27 cellular contexts compared by ENCODE assay signal in genomic region chr1:155657463-155657862, GRCh38. TPM values are rescaled to one million over a fixed set of nuclear protein-coding genes. Genes with fewer than 3 reads are reported as not detected.
DNase-seq lines count a peak whose midpoint lies in the region; ATAC-seq and TF ChIP-seq lines count a peak whose summit lies in the region.
"Had no signal": no experiment of that assay in that cellular context is flagged by ENCODE, and none has a peak within 500 bp of the region (broad histone marks: within the 10 kb centered on the region; RNA-seq: fewer than 3 reads in every experiment).

No MANE protein-coding gene starts in this region.

- H3K4me1 Mint-ChIP-seq in natural killer cell, result peaks cover 5% of the 10 kb centered on the region in 2 donors
- peaks cover 0 to 3% of the 10 kb centered on the region in 2 donors for H3K4me1 Mint-ChIP-seq in natural killer cell treated with Interleukin-12 subunit alpha and Interleukin-12 subunit beta and Interleukin-15 and Interleukin-18, amount 100 ng/mL, for 72 hours (ENCODE audit: low read depth in 2 of 2)
- peaks cover 0 to 5% of the 10 kb centered on the region in 2 donors for H3K4me1 Mint-ChIP-seq in effector memory CD8-positive, alpha-beta T cell (ENCODE audit: low read depth in 2 of 2)
- H3K4me1 Mint-ChIP-seq: activated naive CD8-positive, alpha-beta T cell treated with anti-CD3 and anti-CD28 coated beads for 36 hours; WTC11 had no signal

- no peaks in the 10 kb centered on the region for H3K9me3 ChIP-seq in SK-N-MC (ENCODE audit: low read depth, low read length)
- H3K9me3 ChIP-seq in prostate gland, result no peaks in the 10 kb centered on the region
- H3K9me3 ChIP-seq: ascending aorta, BE2C, heart left ventricle, lower lobe of right lung had no signal

- WGBS in prostate gland, result 40% methylated on average over 2 of the region's 2 CpGs

- ATAC-seq in natural killer cell, result peak in 1 of 3 donors; percentile 12
- no peak for ATAC-seq in natural killer cell treated with Interleukin-12 subunit alpha and Interleukin-12 subunit beta and Interleukin-15 and Interleukin-18, amount 100 ng/mL, for 72 hours
- no peak for ATAC-seq in effector memory CD8-positive, alpha-beta T cell (replicated peaks)
- ATAC-seq: activated T-cell treated with anti-CD3 and anti-CD28 coated beads, Interleukin-2, amount 50 U/mL, for 4 hours; naive thymus-derived CD4-positive, alpha-beta T cell; stimulated activated effector memory CD8-positive, alpha-beta T cell treated with anti-CD3 and anti-CD28 coated beads, Interleukin-12 subunit alpha, Interleukin-12 subunit beta, amount 100 ng/mL, for 72 hours; WTC11 had no signal

- no peak overlapping the region for H3K4me3 ChIP-seq in SK-N-MC
- no peak overlapping the region for H3K4me3 ChIP-seq in prostate gland
- H3K4me3 ChIP-seq: ascending aorta, heart left ventricle, lower lobe of right lung had no signal

- DNase-seq in natural killer cell, result no peak
- no peak for DNase-seq in natural killer cell treated with Interleukin-12 subunit alpha and Interleukin-12 subunit beta and Interleukin-15 and Interleukin-18, amount 100 ng/mL, for 72 hours (ENCODE audit: low spot score)
- DNase-seq in NCI-H2029 (lab: John Stamatoyannopoulos, UW), result peak; percentile 64
- DNase-seq in SK-N-MC (ENCODE audit: low read depth, low spot score), result no peak
- DNase-seq in prostate gland (ENCODE audit: low spot score), result no peak
- no peak for DNase-seq in nucleus accumbens (lab: John Stamatoyannopoulos, UW)
- no peak for DNase-seq in effector memory CD8-positive, alpha-beta T cell
- no peak for DNase-seq in Kasumi-1 (lab: John Stamatoyannopoulos, UW)
- DNase-seq: activated CD4-positive, alpha-beta T cell treated with anti-CD3 and anti-CD28 coated beads, Interleukin-2, amount 10 ng/mL, durations not matched to agents 24 days and 14 days; activated gamma-delta T cell; activated naive CD8-positive, alpha-beta T cell treated with anti-CD3 and anti-CD28 coated beads for 36 hours; activated T-cell treated with anti-CD3 and anti-CD28 coated beads, Interleukin-2, amount 50 U/mL, for 4 hours; BE2C; foreskin melanocyte; GDM1; HCEC 1CT; heart left ventricle; kidney; lower lobe of right lung; naive thymus-derived CD4-positive, alpha-beta T cell; NCI-H1694 treated with DMSO at 0.1 percent for 48 hours; T-helper 1 cell; trophoblast cell had no signal

- H3K36me3 ChIP-seq in SK-N-MC (ENCODE audit: insufficient read depth, low read length), result peaks cover 37% of the 10 kb centered on the region
- peaks cover 0 to 6% of the 10 kb centered on the region in 2 donors for H3K36me3 ChIP-seq in prostate gland

- TF ChIP-seq POLR2A in prostate gland (IDR thresholded peaks at IDR 0.05), result no peak

- H3K4me3 Mint-ChIP-seq in natural killer cell, result no peak overlapping the region
- no peak overlapping the region for H3K4me3 Mint-ChIP-seq in natural killer cell treated with Interleukin-12 subunit alpha and Interleukin-12 subunit beta and Interleukin-15 and Interleukin-18, amount 100 ng/mL, for 72 hours
- no peak overlapping the region for H3K4me3 Mint-ChIP-seq in effector memory CD8-positive, alpha-beta T cell
- H3K4me3 Mint-ChIP-seq: activated CD4-positive, alpha-beta T cell treated with anti-CD3 and anti-CD28 coated beads, Interleukin-2, amount 10 ng/mL, durations not matched to agents 24 days and 14 days; activated naive CD8-positive, alpha-beta T cell treated with anti-CD3 and anti-CD28 coated beads for 36 hours; activated T-cell treated with anti-CD3 and anti-CD28 coated beads, Interleukin-2, amount 50 U/mL, for 4 hours; dendritic cell treated with granulocyte-macrophage colony-stimulating factor and Interleukin-4, amounts not matched to agents 40 ng/mL and 50 ng/mL, for 4 days; naive thymus-derived CD4-positive, alpha-beta T cell; stimulated activated effector memory CD8-positive, alpha-beta T cell treated with anti-CD3 and anti-CD28 coated beads, Interleukin-12 subunit alpha, Interleukin-12 subunit beta, amount 100 ng/mL, for 72 hours; WTC11 had no signal

- no peak overlapping the region for H3K9ac ChIP-seq in SK-N-MC (ENCODE audit: insufficient read length)

- no peaks in the 10 kb centered on the region for H3K27me3 Mint-ChIP-seq in natural killer cell (ENCODE audit: low read depth in 2 of 2)
- no peaks in the 10 kb centered on the region for H3K27me3 Mint-ChIP-seq in natural killer cell treated with Interleukin-12 subunit alpha and Interleukin-12 subunit beta and Interleukin-15 and Interleukin-18, amount 100 ng/mL, for 72 hours
- H3K27me3 Mint-ChIP-seq in effector memory CD8-positive, alpha-beta T cell, result no peaks in the 10 kb centered on the region
- H3K27me3 Mint-ChIP-seq: activated CD4-positive, alpha-beta T cell treated with anti-CD3 and anti-CD28 coated beads, Interleukin-2, amount 10 ng/mL, durations not matched to agents 24 days and 14 days; activated naive CD8-positive, alpha-beta T cell treated with anti-CD3 and anti-CD28 coated beads for 36 hours had no signal

- no peaks in the 10 kb centered on the region for H3K27me3 ChIP-seq in prostate gland (replicated peaks; ENCODE audit: insufficient read depth)
- H3K27me3 ChIP-seq: ascending aorta, BE2C, heart left ventricle had no signal

- 0 out of 2 replicates have a peak overlapping the region, but pooled peaks have one; percentile 17 for H3K27ac ChIP-seq in SK-N-MC
- H3K27ac ChIP-seq in prostate gland, result no peak overlapping the region
- H3K27ac ChIP-seq: ascending aorta, heart left ventricle, lower lobe of right lung had no signal

- intact Hi-C loops in natural killer cell (cut with micrococcal nuclease), result no loop called here
- intact Hi-C loops in prostate gland (cut with DNase I), result no loop called here

- H3K36me3 Mint-ChIP-seq in natural killer cell, result peaks cover 23% of the 10 kb centered on the region
- H3K36me3 Mint-ChIP-seq in natural killer cell treated with Interleukin-12 subunit alpha and Interleukin-12 subunit beta and Interleukin-15 and Interleukin-18, amount 100 ng/mL, for 72 hours, result peaks cover 32% of the 10 kb centered on the region
- peaks cover 48% of the 10 kb centered on the region for H3K36me3 Mint-ChIP-seq in effector memory CD8-positive, alpha-beta T cell (ENCODE audit: insufficient read depth)

- H3K27ac Mint-ChIP-seq in natural killer cell, result peak overlapping the region; percentile 5 to 55
- no peak overlapping the region for H3K27ac Mint-ChIP-seq in natural killer cell treated with Interleukin-12 subunit alpha and Interleukin-12 subunit beta and Interleukin-15 and Interleukin-18, amount 100 ng/mL, for 72 hours
- no peak overlapping the region for H3K27ac Mint-ChIP-seq in effector memory CD8-positive, alpha-beta T cell
- H3K27ac Mint-ChIP-seq: activated CD4-positive, alpha-beta T cell treated with anti-CD3 and anti-CD28 coated beads, Interleukin-2, amount 10 ng/mL, durations not matched to agents 24 days and 14 days; activated naive CD8-positive, alpha-beta T cell treated with anti-CD3 and anti-CD28 coated beads for 36 hours; dendritic cell treated with granulocyte-macrophage colony-stimulating factor and Interleukin-4, amounts not matched to agents 40 ng/mL and 50 ng/mL, for 4 days; stimulated activated effector memory CD8-positive, alpha-beta T cell treated with anti-CD3 and anti-CD28 coated beads, Interleukin-12 subunit alpha, Interleukin-12 subunit beta, amount 100 ng/mL, for 72 hours; WTC11 had no signal

- H3K9me3 Mint-ChIP-seq in natural killer cell, result no peaks in the 10 kb centered on the region
- no peaks in the 10 kb centered on the region for H3K9me3 Mint-ChIP-seq in natural killer cell treated with Interleukin-12 subunit alpha and Interleukin-12 subunit beta and Interleukin-15 and Interleukin-18, amount 100 ng/mL, for 72 hours
- H3K9me3 Mint-ChIP-seq in effector memory CD8-positive, alpha-beta T cell, result no peaks in the 10 kb centered on the region
- H3K9me3 Mint-ChIP-seq: activated CD4-positive, alpha-beta T cell treated with anti-CD3 and anti-CD28 coated beads, Interleukin-2, amount 10 ng/mL, durations not matched to agents 24 days and 14 days; activated T-cell treated with anti-CD3 and anti-CD28 coated beads, Interleukin-2, amount 50 U/mL, for 4 hours; dendritic cell treated with granulocyte-macrophage colony-stimulating factor and Interleukin-4, amounts not matched to agents 40 ng/mL and 50 ng/mL, for 4 days; naive thymus-derived CD4-positive, alpha-beta T cell; stimulated activated effector memory CD8-positive, alpha-beta T cell treated with anti-CD3 and anti-CD28 coated beads, Interleukin-12 subunit alpha, Interleukin-12 subunit beta, amount 100 ng/mL, for 72 hours; WTC11 had no signal

- TF ChIP-seq CTCF in natural killer cell (IDR thresholded peaks at IDR 0.05) (no peak), prostate gland (IDR thresholded peaks at IDR 0.05) (no peak)

- H3K4me1 ChIP-seq in prostate gland (replicated peaks), result no peaks in the 10 kb centered on the region
- H3K4me1 ChIP-seq: ascending aorta, BE2C, lower lobe of right lung had no signal

RNA-seq across cellular contexts. Expression of gene YY1AP1, which starts 31.1 kb away (rescaled TPM):
- total RNA-seq in natural killer cell (100 to 1,000 TPM; 115 to 133 (median 115) TPM), prostate gland (100 to 1,000 TPM in 1 of 2 donors, 10 to 100 TPM in 1; 63.4 to 121 TPM)
- 10 to 100 TPM; 73.3 to 88.9 TPM for total RNA-seq in natural killer cell treated with Interleukin-12 subunit alpha and Interleukin-12 subunit beta and Interleukin-15 and Interleukin-18, amount 100 ng/mL, for 72 hours

RNA-seq across cellular contexts. Expression of gene DAP3, which starts 31.4 kb away (rescaled TPM):
- 10 to 100 TPM; 83.9 to 97.5 (median 96.4) TPM for total RNA-seq in natural killer cell
- 100 to 1,000 TPM; 127 to 215 TPM for total RNA-seq in natural killer cell treated with Interleukin-12 subunit alpha and Interleukin-12 subunit beta and Interleukin-15 and Interleukin-18, amount 100 ng/mL, for 72 hours
- total RNA-seq in prostate gland, result 100 to 1,000 TPM; 139 to 151 TPM

RNA-seq across cellular contexts. Expression of gene MSTO1, which starts 47.4 kb away (rescaled TPM):
- 10 to 100 TPM; 44.7 to 53.6 (median 46.7) TPM for total RNA-seq in natural killer cell
- 100 to 1,000 TPM in 1 of 2 donors, 10 to 100 TPM in 1; 63.9 to 116 TPM for total RNA-seq in natural killer cell treated with Interleukin-12 subunit alpha and Interleukin-12 subunit beta and Interleukin-15 and Interleukin-18, amount 100 ng/mL, for 72 hours
- total RNA-seq in prostate gland, result 10 to 100 TPM; 13.7 to 17.7 TPM

Comparison
In these comparisons a context has a peak if more than half of its experiments do, and no peak if none do; other contexts are left out.
1. H3K27ac Mint-ChIP-seq: peak in natural killer cell (2 of 2); none in natural killer cell treated with Interleukin-12 subunit alpha and Interleukin-12 subunit beta and Interleukin-15 and Interleukin-18, amount 100 ng/mL, for 72 hours (0 of 2) and effector memory CD8-positive, alpha-beta T cell (0 of 2).